Comparison of ENCODE assay signal across 1 cellular context in genomic region chr16:56965149-56965938, GRCh38.
TF ChIP-seq lines count a peak whose summit lies in the region.

No MANE protein-coding gene starts in this region.

TF ChIP-seq in K562, 482 proteins besides CTCF, POLR2A, EP300 and RAD21:
- TF ChIP-seq SFPQ (IDR thresholded peaks at IDR 0.05; ENCODE audit: low read depth, low read length), result no peak
- no peak for TF ChIP-seq ETS2 (tag; IDR thresholded peaks at IDR 0.05; ENCODE audit: borderline replicate concordance, poor library complexity, severe bottlenecking)
- no peak for TF ChIP-seq SMARCB1 (IDR thresholded peaks at IDR 0.05; ENCODE audit: insufficient read length, low read depth)
- TF ChIP-seq SP2 (IDR thresholded peaks at IDR 0.05; ENCODE audit: extremely low read depth, low read depth, low read length, poor library complexity, severe bottlenecking), result no peak
- TF ChIP-seq NFE2L1 (tag; IDR thresholded peaks at IDR 0.05; ENCODE audit: borderline replicate concordance, low read depth), result no peak
- no peak for TF ChIP-seq ZNF24 (IDR thresholded peaks at IDR 0.05)
- no peak for TF ChIP-seq CEBPG (CRISPR knock-in tag; IDR thresholded peaks at IDR 0.05)
- peak in 1 of 2 experiments; percentile 51; a peak in 1 of 4 replicates for TF ChIP-seq CEBPG (tag; conservative IDR thresholded peaks at IDR 0.05 in 1 of 2, IDR thresholded peaks at IDR 0.05 in 1 of 2)
- no peak for TF ChIP-seq STAT5A (IDR thresholded peaks at IDR 0.05; ENCODE audit: borderline replicate concordance, low read length)
- TF ChIP-seq DEAF1 (CRISPR knock-in tag; IDR thresholded peaks at IDR 0.05), result no peak
- no peak for TF ChIP-seq ZNF551 (CRISPR knock-in tag; IDR thresholded peaks at IDR 0.05)
- no peak for TF ChIP-seq SRSF9 (IDR thresholded peaks at IDR 0.05; ENCODE audit: borderline replicate concordance, low read depth, low read length)
- no peak for TF ChIP-seq ZNF436 (CRISPR knock-in tag; IDR thresholded peaks at IDR 0.05)
- TF ChIP-seq FOXA1 (IDR thresholded peaks at IDR 0.05; ENCODE audit: borderline replicate concordance), result no peak
- TF ChIP-seq NONO (IDR thresholded peaks at IDR 0.05; ENCODE audit: low read depth in 2 of 2, low read length in 1 of 2), result no peak
- no peak for TF ChIP-seq PURB (CRISPR knock-in tag; IDR thresholded peaks at IDR 0.05; ENCODE audit: low read depth)
- no peak for TF ChIP-seq ID3 (CRISPR knock-in tag; IDR thresholded peaks at IDR 0.05)
- no peak for TF ChIP-seq ID3 (tag; IDR thresholded peaks at IDR 0.05)
- no peak for TF ChIP-seq ZNF717 (CRISPR knock-in tag; IDR thresholded peaks at IDR 0.05)
- no peak for TF ChIP-seq NR4A1 (CRISPR knock-in tag; IDR thresholded peaks at IDR 0.05)
- no peak for TF ChIP-seq NR4A1 (tag; IDR thresholded peaks at IDR 0.05)
- TF ChIP-seq HMG20A (CRISPR knock-in tag; conservative IDR thresholded peaks at IDR 0.05), result no peak
- TF ChIP-seq BDP1 (IDR thresholded peaks at IDR 0.05; ENCODE audit: insufficient read depth, insufficient read length), result no peak
- no peak for TF ChIP-seq PTTG1 (tag; IDR thresholded peaks at IDR 0.05; ENCODE audit: low read depth)
- no peak for TF ChIP-seq MTF1 (CRISPR knock-in tag; IDR thresholded peaks at IDR 0.05; ENCODE audit: borderline replicate concordance)
- no peak for TF ChIP-seq UBTF (IDR thresholded peaks at IDR 0.05; ENCODE audit: borderline replicate concordance in 1 of 2, low read depth in 2 of 2, low read length in 2 of 2)
- no peak for TF ChIP-seq ZNF212 (CRISPR knock-in tag; IDR thresholded peaks at IDR 0.05)
- TF ChIP-seq HNRNPUL1 (IDR thresholded peaks at IDR 0.05; ENCODE audit: low read length), result no peak
- no peak for TF ChIP-seq CCNT2 (IDR thresholded peaks at IDR 0.05; ENCODE audit: borderline replicate concordance, extremely low read depth, insufficient read length, low read depth, low read length)
- TF ChIP-seq ELF4 (CRISPR knock-in tag; IDR thresholded peaks at IDR 0.05), result no peak
- TF ChIP-seq PHF8 (IDR thresholded peaks at IDR 0.05; ENCODE audit: borderline replicate concordance, low read length), result no peak
- TF ChIP-seq CEBPB (tag; IDR thresholded peaks at IDR 0.05), result peak; percentile 80
- no peak for TF ChIP-seq ZNF23 (CRISPR knock-in tag; IDR thresholded peaks at IDR 0.05)
- TF ChIP-seq HBP1 (CRISPR knock-in tag; IDR thresholded peaks at IDR 0.05), result no peak
- TF ChIP-seq SMARCC2 (IDR thresholded peaks at IDR 0.05; ENCODE audit: low read depth), result 0 out of 2 replicates have a peak, but pooled peaks have one; percentile 8
- peak; percentile 39; the same call in 1 of the 2 replicates for TF ChIP-seq MAX (CRISPR knock-in tag; IDR thresholded peaks at IDR 0.05)
